ENCODE assay signal across 18 cellular contexts in genomic region chr6:13288969-13289391, GRCh38. TPM values are rescaled to one million over a fixed set of nuclear protein-coding genes. Genes with fewer than 3 reads are reported as not detected.
DNase-seq lines count a peak whose midpoint lies in the region; ATAC-seq, FAIRE-seq and TF ChIP-seq lines count a peak whose summit lies in the region.
"Had no signal": no experiment of that assay in that cellular context is flagged by ENCODE, and none has a peak within 500 bp of the region (broad histone marks: within the 10 kb centered on the region; RNA-seq: fewer than 3 reads in every experiment).

No MANE protein-coding gene starts in this region.

- TF ChIP-seq RAD21 in K562 (CRISPR knock-in tag; conservative IDR thresholded peaks at IDR 0.05 in 1 of 2, IDR thresholded peaks at IDR 0.05 in 1 of 2), result no peak

- TF ChIP-seq POLR2A in heart left ventricle (IDR thresholded peaks at IDR 0.05) (no peak), K562 (conservative IDR thresholded peaks at IDR 0.05) (no peak)

- H2AFZ ChIP-seq in K562 (ENCODE audit: low read depth, low read length), result no peak overlapping the region

- H4K20me1 ChIP-seq in K562 (replicated peaks; ENCODE audit: control insufficient read depth, insufficient read depth, low read length), result no peaks in the 10 kb centered on the region

- DNase-seq in cardiac septum (ENCODE audit: low spot score) (peak; percentile 63), heart left ventricle (no peak), K562 (ENCODE audit: extremely low read depth in 1 of 4, low spot score in 3 of 4) (no peak), mesenteric fat pad (ENCODE audit: low spot score) (peak; percentile 73), aorta (no peak), SW 1271 (lab: John Stamatoyannopoulos, UW) (no peak)
- DNase-seq: C1 segment of cervical spinal cord, GDM1, H7, NCI-H1105 treated with DMSO at 0.1 percent for 48 hours, NCI-H1694 treated with DMSO at 0.1 percent for 48 hours, OCI-M1 had no signal

- H3K9me1 ChIP-seq in K562 (ENCODE audit: control insufficient read depth, insufficient read depth, low read length), result no peaks in the 10 kb centered on the region

- intact Hi-C loops in cardiac septum (cut with DNase I), result no loop called here
- intact Hi-C loops in heart left ventricle (cut with DNase I), result no loop called here
- intact Hi-C loops in K562 (cut with micrococcal nuclease), result loop anchor here (5.0 kb wide), 1 partner anchor 77 kb away; no protein-coding TSS in a partner anchor
- intact Hi-C loops in aorta (cut with DNase I), result no loop called here

- BruUV-seq in K562 (replicated peaks; lab: Mats Ljungman, UMichigan), result no TSS peak

- H3K4me1 ChIP-seq in heart left ventricle (peaks cover 0 to 9% (median 0%) of the 10 kb centered on the region in 12 donors), K562 (replicated peaks in 1 of 2; ENCODE audit: control insufficient read depth in 2 of 2, insufficient read depth in 2 of 2, low read length in 2 of 2) (peaks cover 7 to 11% of the 10 kb centered on the region in 2 experiments; a peak in 3 of 5 replicates), aorta (ENCODE audit: control insufficient read depth in 1 of 2, insufficient read depth in 2 of 2, low read length in 2 of 2) (peaks cover 0 to 2% of the 10 kb centered on the region in 2 donors)
- H3K4me1 ChIP-seq: A549, SJSA1 had no signal

- TF ChIP-seq CTCF in heart left ventricle (IDR thresholded peaks at IDR 0.05) (no peak), K562 (IDR thresholded peaks at IDR 0.05 in 2 of 3, conservative IDR thresholded peaks at IDR 0.05 in 1 of 3; ENCODE audit: insufficient read depth in 2 of 3, low read depth in 1 of 3, low read length in 3 of 3) (no peak)

- H3K9me3 ChIP-seq in heart left ventricle (peaks cover 0 to 27% (median 8%) of the 10 kb centered on the region in 12 donors), K562 (replicated peaks; ENCODE audit: control insufficient read depth, insufficient read depth, low read depth, low read length) (peaks cover 11% of the 10 kb centered on the region), aorta (ENCODE audit: control insufficient read depth, low read length) (no peaks in the 10 kb centered on the region)
- H3K9me3 ChIP-seq: A549 had no signal

- FAIRE-seq in K562 (lab: Jason Lieb, UNC), result no peak
- FAIRE-seq: A549, GM12892 had no signal

- no peaks in the 10 kb centered on the region for H3K79me2 ChIP-seq in K562 (ENCODE audit: control insufficient read depth, insufficient read depth, low read length)

- H3K36me3 ChIP-seq in heart left ventricle (peaks cover 1 to 68% (median 48%) of the 10 kb centered on the region in 9 donors), K562 (ENCODE audit: control insufficient read depth, insufficient read depth, low read length) (peaks cover 62% of the 10 kb centered on the region), aorta (ENCODE audit: control insufficient read depth in 1 of 2, insufficient read depth in 2 of 2, low read length in 1 of 2) (peaks cover 3 to 11% of the 10 kb centered on the region in 2 donors)

- 86 to 95% (median 90%) methylated on average over 12 to 13 of the region's 13 CpGs for WGBS in heart left ventricle, 4 donors
- WGBS in K562 (ENCODE audit: insufficient coverage, low coverage, missing lambda C conversion rate), result 98% methylated on average over 13 of the region's 13 CpGs
- WGBS in aorta, 2 donors, result 22 to 27% methylated on average over 13 of the region's 13 CpGs

- TF ChIP-seq EP300 in K562 (IDR thresholded peaks at IDR 0.05; ENCODE audit: low read length), result no peak

- H3K4me3 ChIP-seq in heart left ventricle (no peak overlapping the region), K562 (no peak overlapping the region), aorta (ENCODE audit: low read length in 2 of 2) (no peak overlapping the region)
- H3K4me3 ChIP-seq: A549, SJSA1 had no signal

- in situ Hi-C loops in K562 (cut with MboI), result no loop called here

- no peak overlapping the region for H3K4me2 ChIP-seq in K562 (ENCODE audit: insufficient read depth, low read length)
- H3K4me2 ChIP-seq: A549 had no signal

- POLR2A ChIA-PET in K562 (lab: Yijun Ruan, JAX), result interaction anchor here (1.9 kb wide), 1 partner anchor 14 kb away, joined by 5 read pairs; no protein-coding TSS in a partner anchor

- CTCF ChIA-PET in K562 (lab: Yijun Ruan, JAX; ENCODE audit: low intra/inter-chr PET ratio), result no interaction called here

- H3K27me3 ChIP-seq in heart left ventricle (no peaks in the 10 kb centered on the region), K562 (ENCODE audit: control insufficient read depth in 2 of 2, insufficient read depth in 2 of 2, low read length in 2 of 2) (no peaks in the 10 kb centered on the region), aorta (ENCODE audit: control insufficient read depth in 1 of 2, insufficient read depth in 2 of 2, low read length in 1 of 2) (no peaks in the 10 kb centered on the region)
- H3K27me3 ChIP-seq: SJSA1 had no signal

- no peak for ATAC-seq in heart left ventricle
- ATAC-seq in K562, result no peak
- ATAC-seq in aorta (ENCODE audit: low FRiP score), result peak; percentile 34
- no peak for ATAC-seq in HG03378 (IDR thresholded peaks at IDR 0.05; ENCODE audit: unreplicated experiment)
- ATAC-seq in GM19023 (IDR thresholded peaks at IDR 0.05; ENCODE audit: unreplicated experiment), result no peak
- ATAC-seq: A549 had no signal

- H3K27ac ChIP-seq in heart left ventricle, result no peak overlapping the region
- H3K27ac ChIP-seq in K562 (ENCODE audit: extremely low read depth, low read depth, low read length), result no peak overlapping the region; the same call in 2 of the 3 replicates
- H3K27ac ChIP-seq in aorta (ENCODE audit: low read depth in 1 of 2, low read length in 2 of 2), result peak overlapping the region in 1 of 2 donors; percentile 34
- H3K27ac ChIP-seq: A549, RWPE1, SJSA1 had no signal

- H3K9ac ChIP-seq in K562 (ENCODE audit: insufficient read depth in 1 of 2, low read depth in 2 of 2, low read length in 2 of 2), result no peak overlapping the region; a peak in 1 of 4 replicates

TF ChIP-seq in K562, 482 proteins besides CTCF, POLR2A, EP300 and RAD21:
- no peak for TF ChIP-seq ZNF395 (CRISPR knock-in tag; IDR thresholded peaks at IDR 0.05)
- no peak for TF ChIP-seq SREBF2 (CRISPR knock-in tag; IDR thresholded peaks at IDR 0.05)
- TF ChIP-seq ZNF121 (CRISPR knock-in tag; conservative IDR thresholded peaks at IDR 0.05), result no peak
- no peak for TF ChIP-seq MITF (IDR thresholded peaks at IDR 0.05)
- peak; percentile 66 for TF ChIP-seq WHSC1 (IDR thresholded peaks at IDR 0.05; ENCODE audit: low read length)
- TF ChIP-seq SETDB1 (IDR thresholded peaks at IDR 0.05; ENCODE audit: low read length), result peak; percentile 80
TF ChIP-seq in K562: peak in this region for 2.

RNA-seq across cellular contexts. Expression of gene TBC1D7, which starts 39.4 kb away (rescaled TPM):
- 30.5 TPM for total RNA-seq in cardiac septum
- 10 to 100 TPM; 17.0 to 31.9 (median 22.9) TPM for total RNA-seq in heart left ventricle
- 10 to 100 TPM; 20.5 to 27.1 TPM for polyA plus RNA-seq in heart left ventricle
- 88.3 and 95.2 TPM in 2 replicates for total RNA-seq in K562 (2011; cell fraction: chromatin; rRNA removed; ENCODE audit: low replicate concordance)
- 51.5 and 54.2 TPM in 2 replicates for total RNA-seq in K562 (2011; cell fraction: nucleolus; rRNA removed)
- total RNA-seq in K562 (2011; cell fraction: nucleoplasm; rRNA removed), result 88.9 and 141 TPM in 2 replicates
- total RNA-seq in K562 (2014; rRNA removed), result 49.4 and 56.9 TPM in 2 replicates
- 61.1 and 64.2 TPM in 2 replicates for total RNA-seq in K562 (2014; rRNA removed; fragmentation: Illumina TruSeq; extraction: Trizol)
- total RNA-seq in K562 (2015; rRNA removed; fragmentation: Illumina TruSeq; extraction: Trizol), result 48.4 and 49.8 TPM in 2 replicates
- 51.8 and 59.4 TPM in 2 replicates for total RNA-seq in K562 (2021)
- 107 and 108 TPM in 2 replicates for polyA plus RNA-seq in K562 (2011; rRNA removed)
- polyA plus RNA-seq in K562 (2011; cell fraction: cytosol; rRNA removed), result 40.2 and 54.9 TPM in 2 replicates
- 48.4 and 66.4 TPM in 2 replicates for polyA plus RNA-seq in K562 (2011; cell fraction: nucleus; rRNA removed)
- polyA plus RNA-seq in K562 (2012), result 57.0 and 64.2 TPM in 2 replicates
- polyA plus RNA-seq in K562 (2014; fragmentation: Illumina TruSeq; extraction: Trizol), result 71.0 and 72.2 TPM in 2 replicates
- 10 to 100 TPM; 74.5 to 86.8 TPM for polyA plus RNA-seq in K562 (2014; fragmentation: Nextera tagmentation; extraction: Ambion mirVana)
- polyA plus RNA-seq in K562 (2014; rRNA removed), result 55.2 and 59.5 TPM in 2 replicates
- 60.0 and 78.8 TPM in 2 replicates for polyA minus RNA-seq in K562 (2011; rRNA and poly(A)+ RNA removed)
- 16.2 and 25.4 TPM in 2 replicates for polyA minus RNA-seq in K562 (2011; cell fraction: cytosol; rRNA and poly(A)+ RNA removed)
- polyA minus RNA-seq in K562 (2011; cell fraction: nucleus; rRNA and poly(A)+ RNA removed), result 29.8 and 53.8 TPM in 2 replicates
- 11.0 TPM for total RNA-seq in mesenteric fat pad
- total RNA-seq in aorta, result 10 to 100 TPM in 1 of 2 donors, 1 to 10 TPM in 1; 9.9 to 11.6 TPM
- polyA plus RNA-seq in aorta, result 1 to 10 TPM; 6.0 to 8.8 TPM

Comparison
In these comparisons a context has a peak if more than half of its experiments do, and no peak if none do; other contexts are left out.
1. DNase-seq: peak in cardiac septum (single experiment) and mesenteric fat pad (single experiment); none in heart left ventricle (0 of 5), K562 (0 of 4), aorta (0 of 2) and SW 1271 (0 of 2).